In the genomic region with DNA sequence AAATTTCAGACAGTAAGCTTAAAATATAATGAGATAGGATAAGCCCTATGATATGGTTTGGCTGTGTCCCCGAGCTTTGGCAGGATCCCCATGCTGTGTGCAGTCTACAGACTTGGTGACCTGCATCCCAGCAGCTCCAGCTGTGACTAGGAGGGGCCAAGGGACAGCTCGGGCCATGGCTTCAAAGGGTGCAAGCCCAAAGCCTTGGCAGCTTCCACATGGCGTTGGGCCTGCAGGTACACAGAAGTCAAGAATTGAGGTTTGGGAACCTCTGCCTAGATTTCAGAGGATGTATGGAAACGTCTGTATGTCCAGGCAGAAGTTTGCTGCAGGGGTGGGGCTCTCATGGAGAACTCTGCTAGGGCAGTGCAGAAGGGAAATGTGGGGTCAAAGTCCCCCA, we compare ENCODE assay signal across 4 cellular contexts. TPM values are rescaled to one million over a fixed set of nuclear protein-coding genes. Genes with fewer than 3 reads are reported as not detected.
"Had no signal": no experiment of that assay in that cellular context is flagged by ENCODE, and none has a peak within 500 bp of the region (broad histone marks: within the 10 kb centered on the region; RNA-seq: fewer than 3 reads in every experiment).

No MANE protein-coding gene starts in this region.

RNA-seq across cellular contexts. Expression of gene FSD2, which starts 59.7 kb away (rescaled TPM):
- total RNA-seq: LHCN-M2, M059J, MCF 10A, NCI-H460 had no signal
